29 cellular contexts compared by ENCODE assay signal in genomic region chr9:98747476-98747875, GRCh38. TPM values are rescaled to one million over a fixed set of nuclear protein-coding genes. Genes with fewer than 3 reads are reported as not detected.
"Had no signal": no experiment of that assay in that cellular context is flagged by ENCODE, and none has a peak within 500 bp of the region (broad histone marks: within the 10 kb centered on the region; RNA-seq: fewer than 3 reads in every experiment).

No MANE protein-coding gene starts in this region.

- H3K9me3 ChIP-seq: left lung, pancreas, prostate gland, sigmoid colon, testis, thyroid gland, transverse colon, upper lobe of left lung, vagina had no signal

- H3K4me3 Mint-ChIP-seq: immature natural killer cell; mesothelial cell of epicardium; naive B cell; natural killer cell; stimulated activated memory B cell treated with anti-CD40 and anti-IgM and Interleukin-4, amounts not matched to agents 10 μg/mL and 1 μg/mL and 100 μg/mL, for 72 hours; stimulated activated naive CD8-positive, alpha-beta T cell treated with anti-CD3 and anti-CD28 coated beads, Interleukin-15, amount 100 ng/mL, for 72 hours had no signal

- DNase-seq: hypothalamus; immature natural killer cell; kidney; left colon; left lung; mesendoderm; naive B cell; natural killer cell; pancreas; posterior cingulate gyrus; retina; right cardiac atrium; sigmoid colon; small intestine; spleen; stimulated activated CD4-positive, alpha-beta T cell treated with anti-CD3 and anti-CD28 coated beads, Interleukin-4, amount 100 ng/mL, for 24 hours; stimulated activated naive CD4-positive, alpha-beta T cell treated with Interleukin-2 at 50 U/mL for 16 hours; stimulated activated naive CD8-positive, alpha-beta T cell treated with anti-CD3 and anti-CD28 coated beads, Interleukin-15, amount 100 ng/mL, for 72 hours; testis; thyroid gland; transverse colon; upper lobe of left lung had no signal

- H3K27me3 Mint-ChIP-seq: naive B cell; stimulated activated memory B cell treated with anti-CD40 and anti-IgM and Interleukin-4, amounts not matched to agents 10 μg/mL and 1 μg/mL and 100 μg/mL, for 72 hours; stimulated activated naive CD8-positive, alpha-beta T cell treated with anti-CD3 and anti-CD28 coated beads, Interleukin-15, amount 100 ng/mL, for 72 hours had no signal

- H3K27ac Mint-ChIP-seq: immature natural killer cell; mesothelial cell of epicardium; natural killer cell; stimulated activated memory B cell treated with anti-CD40 and anti-IgM and Interleukin-4, amounts not matched to agents 10 μg/mL and 1 μg/mL and 100 μg/mL, for 72 hours had no signal

- H3K4me3 ChIP-seq: left lung, lung, pancreas, prostate gland, sigmoid colon, spleen, testis, thyroid gland, transverse colon, upper lobe of left lung, vagina had no signal

- ATAC-seq: left colon; left lung; natural killer cell; pancreas; right cardiac atrium; stimulated activated memory B cell treated with anti-CD40 and anti-IgM and Interleukin-4, amounts not matched to agents 10 μg/mL and 1 μg/mL and 100 μg/mL, for 72 hours; stimulated activated naive CD8-positive, alpha-beta T cell treated with anti-CD3 and anti-CD28 coated beads, Interleukin-15, amount 100 ng/mL, for 72 hours had no signal

- H3K4me1 ChIP-seq: pancreas, prostate gland, sigmoid colon, testis, thyroid gland, transverse colon, upper lobe of left lung, vagina had no signal

- H3K36me3 ChIP-seq: prostate gland had no signal

- FAIRE-seq: islet of Langerhans, kidney, pancreas, small intestine had no signal

- H3K9me3 Mint-ChIP-seq: immature natural killer cell; mesothelial cell of epicardium; natural killer cell; stimulated activated naive CD8-positive, alpha-beta T cell treated with anti-CD3 and anti-CD28 coated beads, Interleukin-15, amount 100 ng/mL, for 72 hours had no signal

- H3K4me1 Mint-ChIP-seq: immature natural killer cell; mesothelial cell of epicardium; naive B cell; natural killer cell; stimulated activated memory B cell treated with anti-CD40 and anti-IgM and Interleukin-4, amounts not matched to agents 10 μg/mL and 1 μg/mL and 100 μg/mL, for 72 hours; stimulated activated naive CD8-positive, alpha-beta T cell treated with anti-CD3 and anti-CD28 coated beads, Interleukin-15, amount 100 ng/mL, for 72 hours had no signal

- H3K27ac ChIP-seq: left lung, pancreas, prostate gland, sigmoid colon, spleen, testis, thyroid gland, transverse colon, upper lobe of left lung, vagina had no signal

- H3K27me3 ChIP-seq: left lung, pancreas, sigmoid colon, spleen, testis, thyroid gland, transverse colon, upper lobe of left lung, vagina had no signal

RNA-seq across cellular contexts. Expression of gene GABBR2, which starts 38.7 kb away (rescaled TPM):
- total RNA-seq: left colon, natural killer cell, omental fat pad, right cardiac atrium, transverse colon, vagina had no signal
- polyA plus RNA-seq: immature natural killer cell, right cardiac atrium had no signal
